Comparison of ENCODE assay signal across 8 cellular contexts in the genomic region with DNA sequence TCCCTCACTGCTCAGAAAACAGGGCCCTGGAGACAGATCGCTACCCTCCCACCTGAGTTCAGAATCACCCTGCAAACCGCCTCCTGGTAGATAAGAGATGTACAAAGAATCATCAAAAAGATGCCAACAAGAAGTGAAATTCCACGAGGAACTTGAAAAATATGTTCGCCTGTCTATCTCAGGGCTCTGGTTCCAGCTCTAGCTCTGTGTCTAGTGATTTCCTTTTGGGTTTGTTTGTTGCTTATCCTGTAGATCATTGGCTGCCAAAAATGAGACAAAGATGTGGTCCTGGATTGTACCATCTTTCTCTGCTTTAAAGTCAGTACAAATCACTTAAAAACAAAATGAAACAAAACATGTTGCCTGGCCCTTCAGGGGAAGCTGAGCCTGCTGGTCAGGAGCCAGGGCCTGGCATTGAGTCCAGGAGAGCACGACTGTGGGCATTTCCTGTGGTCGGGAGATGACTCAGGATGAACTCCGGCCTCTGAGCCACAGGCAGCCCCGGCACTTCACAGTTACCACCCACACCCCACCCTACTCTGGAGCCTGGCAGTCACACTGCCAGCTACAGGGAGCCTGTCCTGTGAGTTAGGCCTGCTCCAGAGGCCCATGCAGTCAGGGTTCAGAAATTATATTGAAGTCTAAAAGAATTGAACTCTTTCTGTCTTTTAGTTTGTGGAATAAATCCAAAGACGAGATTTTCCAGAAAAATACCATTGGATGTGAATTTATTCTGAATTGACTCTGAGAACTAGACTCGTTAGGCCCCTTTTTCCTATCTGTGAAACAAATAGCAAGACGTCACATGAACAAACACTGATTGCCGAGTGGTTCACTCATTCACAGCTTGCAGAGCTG. TPM values are rescaled to one million over a fixed set of nuclear protein-coding genes. Genes with fewer than 3 reads are reported as not detected.
DNase-seq lines count a peak whose midpoint lies in the region; ATAC-seq, FAIRE-seq and TF ChIP-seq lines count a peak whose summit lies in the region.

No MANE protein-coding gene starts in this region.

- no peak overlapping the region for H3K9ac ChIP-seq in GM12878 (ENCODE audit: control insufficient read depth, insufficient read depth, low read length)

- ATAC-seq in GM12878 (peak; percentile 67), HG03159 (IDR thresholded peaks at IDR 0.05; ENCODE audit: unreplicated experiment) (no peak)

- 0 out of 4 replicates have a peak, but pooled peaks of 1 of the 2 experiments have one; percentile 33 for TF ChIP-seq EP300 in GM12878 (IDR thresholded peaks at IDR 0.05; ENCODE audit: borderline replicate concordance in 1 of 2, control insufficient read depth in 1 of 2, low read depth in 2 of 2, low read length in 2 of 2)

- TF ChIP-seq CTCF in GM12878 (IDR thresholded peaks at IDR 0.05 in 2 of 3, conservative IDR thresholded peaks at IDR 0.05 in 1 of 3; ENCODE audit: control insufficient read depth in 2 of 3, extremely low read depth in 1 of 3, insufficient read depth in 1 of 3, low read depth in 3 of 3, low read length in 3 of 3) (no peak), GM13976 (IDR thresholded peaks at IDR 0.05; ENCODE audit: borderline replicate concordance, control extremely low read depth, extremely low read depth, insufficient read depth, missing control alignments) (no peak)

- TF ChIP-seq RAD21 in GM12878 (IDR thresholded peaks at IDR 0.05; ENCODE audit: insufficient read depth, low read depth, low read length): no peak

- peaks cover 2% of the 10 kb centered on the region; the same call in 2 of the 3 replicates for H3K9me3 ChIP-seq in GM12878 (replicated peaks; ENCODE audit: control insufficient read depth, insufficient read depth, low read length)

- H3K27me3 ChIP-seq in GM12878 (replicated peaks in 1 of 2; ENCODE audit: control insufficient read depth in 2 of 2, insufficient read depth in 2 of 2, low read length in 1 of 2): no peaks in the 10 kb centered on the region

- no peak for TF ChIP-seq POLR2A in GM12878 (IDR thresholded peaks at IDR 0.05; ENCODE audit: low read depth, low read length)

- no peak overlapping the region for H3K27ac ChIP-seq in GM12878 (ENCODE audit: control insufficient read depth, insufficient read depth)

- H3K4me3 ChIP-seq in GM12878: no peak overlapping the region

- WGBS in GM12878 (ENCODE audit: insufficient coverage, insufficient replicate concordance, low lambda C conversion rate, missing lambda C conversion rate): 51% methylated on average over 12 of the region's 12 CpGs

- DNase-seq in ELF-1 (ENCODE audit: low read depth, low spot score) (peak; percentile 30), HK-2 (ENCODE audit: unreplicated experiment) (peak; percentile 93), GM12878 (ENCODE audit: low read depth, low spot score) (peak; percentile 26), iris pigment epithelial cell (ENCODE audit: low read depth) (peak; percentile 89), GM13976 (ENCODE audit: low spot score) (no peak), NOMO-1 treated with dmso at 0.1 percent for 144 hours (lab: John Stamatoyannopoulos, UW; ENCODE audit: unreplicated experiment) (no peak)
- peak; percentile 52 for DNase-seq in stimulated activated CD8-positive, alpha-beta memory T cell treated with anti-CD3 and anti-CD28 coated beads, Interleukin-4, amount 100 ng/mL, for 48 hours

- POLR2A ChIA-PET in GM12878 (lab: Charles Lee): interaction anchor here (1.0 to 1.1 kb wide), 3 partner anchors 17 to 928 kb away, joined by 3 read pairs; no protein-coding TSS in a partner anchor

- intact Hi-C loops in GM12878 (cut with micrococcal nuclease; ENCODE audit: unreplicated experiment): loop anchor here (5.0 to 10.0 kb wide), 2 partner anchors 41 to 313 kb away; no protein-coding TSS in a partner anchor

- H3K4me1 ChIP-seq in GM12878 (ENCODE audit: control insufficient read depth, insufficient read depth, low read length): peaks cover 31% of the 10 kb centered on the region

- FAIRE-seq in GM12878 (lab: Jason Lieb, UNC): no peak

- no peaks in the 10 kb centered on the region; a peak in 1 of 4 replicates for H3K36me3 ChIP-seq in GM12878 (ENCODE audit: control insufficient read depth in 2 of 2, insufficient read depth in 2 of 2, low read length in 1 of 2)

- CTCF ChIA-PET in GM12878 (lab: Yijun Ruan, JAX): interaction anchor here (0.9 to 9.1 kb wide), 4 partner anchors 8 to 98 kb away, joined by 3 to 122 read pairs (median 4); no protein-coding TSS in a partner anchor

- H2AFZ ChIP-seq in GM12878 (ENCODE audit: control insufficient read depth, low read depth, low read length): peak overlapping the region; percentile 6; the same call in 1 of the 2 replicates

- RAD21 ChIA-PET in GM12878 (lab: Charles Lee; ENCODE audit: unreplicated experiment): interaction anchor here (0.9 to 4.6 kb wide), 3 partner anchors 98 to 313 kb away, joined by 3 to 51 read pairs (median 4); no protein-coding TSS in a partner anchor

- peak overlapping the region; percentile 21; the same call in 1 of the 2 replicates for H3K4me2 ChIP-seq in GM12878 (ENCODE audit: control insufficient read depth, insufficient read depth)

- no TSS peak for BruUV-seq in GM12878 (replicated peaks; lab: Mats Ljungman, UMichigan)

- no peaks in the 10 kb centered on the region for H3K79me2 ChIP-seq in GM12878 (ENCODE audit: control insufficient read depth, insufficient read depth, low read length)

- H4K20me1 ChIP-seq in GM12878 (ENCODE audit: control insufficient read depth, insufficient read depth): no peaks in the 10 kb centered on the region

- in situ Hi-C loops in GM12878 (cut with MboI) (no loop called here), GM13976 (cut with MboI; ENCODE audit: low sequenced_read_pairs, unreplicated experiment) (loop anchor here (10.0 kb wide), 1 partner anchor 103 kb away; no protein-coding TSS in a partner anchor)

- SMC1A ChIA-PET in GM12878 (lab: Charles Lee; ENCODE audit: uncharacterized antibody, unreplicated experiment): interaction anchor here (1.0 to 4.0 kb wide), 5 partner anchors 40 to 98 kb away, joined by 3 to 44 read pairs (median 6); no protein-coding TSS in a partner anchor

TF ChIP-seq in GM12878, 131 proteins besides CTCF, POLR2A, EP300 and RAD21 (continues in another document):
- TF ChIP-seq KAT2A (conservative IDR thresholded peaks at IDR 0.05; ENCODE audit: control insufficient read depth, low read depth, low read length): no peak
- peak in 1 of 2 experiments; percentile 57; a peak in 2 of 4 replicates for TF ChIP-seq IKZF2 (IDR thresholded peaks at IDR 0.05)
- no peak for TF ChIP-seq KDM1A (IDR thresholded peaks at IDR 0.05; ENCODE audit: borderline replicate concordance)
- TF ChIP-seq CHD2 (IDR thresholded peaks at IDR 0.05; ENCODE audit: borderline replicate concordance, low read depth, low read length): no peak
- TF ChIP-seq CBFB (IDR thresholded peaks at IDR 0.05; ENCODE audit: low read depth): no peak
- peak; percentile 28; the same call in 1 of the 2 replicates for TF ChIP-seq MTA2 (IDR thresholded peaks at IDR 0.05; ENCODE audit: low read depth)
- no peak for TF ChIP-seq SPI1 (IDR thresholded peaks at IDR 0.05; ENCODE audit: borderline replicate concordance, insufficient read depth, low read depth, low read length)
- TF ChIP-seq JUND (IDR thresholded peaks at IDR 0.05; ENCODE audit: low read depth, low read length): no peak
- TF ChIP-seq, protein P1, sequence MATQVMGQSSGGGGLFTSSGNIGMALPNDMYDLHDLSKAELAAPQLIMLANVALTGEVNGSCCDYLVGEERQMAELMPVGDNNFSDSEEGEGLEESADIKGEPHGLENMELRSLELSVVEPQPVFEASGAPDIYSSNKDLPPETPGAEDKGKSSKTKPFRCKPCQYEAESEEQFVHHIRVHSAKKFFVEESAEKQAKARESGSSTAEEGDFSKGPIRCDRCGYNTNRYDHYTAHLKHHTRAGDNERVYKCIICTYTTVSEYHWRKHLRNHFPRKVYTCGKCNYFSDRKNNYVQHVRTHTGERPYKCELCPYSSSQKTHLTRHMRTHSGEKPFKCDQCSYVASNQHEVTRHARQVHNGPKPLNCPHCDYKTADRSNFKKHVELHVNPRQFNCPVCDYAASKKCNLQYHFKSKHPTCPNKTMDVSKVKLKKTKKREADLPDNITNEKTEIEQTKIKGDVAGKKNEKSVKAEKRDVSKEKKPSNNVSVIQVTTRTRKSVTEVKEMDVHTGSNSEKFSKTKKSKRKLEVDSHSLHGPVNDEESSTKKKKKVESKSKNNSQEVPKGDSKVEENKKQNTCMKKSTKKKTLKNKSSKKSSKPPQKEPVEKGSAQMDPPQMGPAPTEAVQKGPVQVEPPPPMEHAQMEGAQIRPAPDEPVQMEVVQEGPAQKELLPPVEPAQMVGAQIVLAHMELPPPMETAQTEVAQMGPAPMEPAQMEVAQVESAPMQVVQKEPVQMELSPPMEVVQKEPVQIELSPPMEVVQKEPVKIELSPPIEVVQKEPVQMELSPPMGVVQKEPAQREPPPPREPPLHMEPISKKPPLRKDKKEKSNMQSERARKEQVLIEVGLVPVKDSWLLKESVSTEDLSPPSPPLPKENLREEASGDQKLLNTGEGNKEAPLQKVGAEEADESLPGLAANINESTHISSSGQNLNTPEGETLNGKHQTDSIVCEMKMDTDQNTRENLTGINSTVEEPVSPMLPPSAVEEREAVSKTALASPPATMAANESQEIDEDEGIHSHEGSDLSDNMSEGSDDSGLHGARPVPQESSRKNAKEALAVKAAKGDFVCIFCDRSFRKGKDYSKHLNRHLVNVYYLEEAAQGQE (IDR thresholded peaks at IDR 0.05; ENCODE audit: low read depth, low read length): no peak
- TF ChIP-seq BCL11A (IDR thresholded peaks at IDR 0.05; ENCODE audit: low read depth, low read length): no peak
- no peak for TF ChIP-seq RAD51 (IDR thresholded peaks at IDR 0.05)
- no peak for TF ChIP-seq SREBF2 (IDR thresholded peaks at IDR 0.05; ENCODE audit: low read length)
- no peak for TF ChIP-seq BRCA1 (IDR thresholded peaks at IDR 0.05; ENCODE audit: low read depth, low read length)

RNA-seq across cellular contexts. Expression of a gene that starts 8.0 kb away (rescaled TPM):
- not detected in 2 replicates for total RNA-seq in GM12878 (2013; cell fraction: nucleolus; rRNA removed)
- total RNA-seq in GM12878 (2014; rRNA removed): not detected in 2 replicates
- not detected in 2 replicates for total RNA-seq in GM12878 (2014; rRNA removed; fragmentation: Illumina TruSeq; extraction: Trizol)
- total RNA-seq in GM12878 (2021): not detected in 2 replicates
- not detected for polyA plus RNA-seq in GM12878 (2011; ENCODE audit: low read depth)
- polyA plus RNA-seq in GM12878 (2011; rRNA removed): 0.04 and 0.10 TPM in 2 replicates
- polyA plus RNA-seq in GM12878 (2011; cell fraction: cytosol; rRNA removed): 0.04 and 0.05 TPM in 2 replicates
- polyA plus RNA-seq in GM12878 (2011; cell fraction: nucleus; rRNA removed): 0.04 and 0.07 TPM in 2 replicates
- polyA plus RNA-seq in GM12878 (2012): not detected in 2 replicates
- polyA plus RNA-seq in GM12878 (2014; fragmentation: Illumina TruSeq; extraction: Trizol): not detected in 2 replicates
- polyA plus RNA-seq in GM12878 (2014; fragmentation: Nextera tagmentation; extraction: Ambion mirVana): not detected
- not detected in 2 replicates for polyA plus RNA-seq in GM12878 (2014; rRNA removed)
- not detected for polyA plus RNA-seq in GM12878 (2016; fragmentation: Nextera tagmentation; extraction: Ambion mirVana)
- polyA minus RNA-seq in GM12878 (2011; rRNA and poly(A)+ RNA removed): 0.07 TPM in 1 of 2 replicates, not detected in the other
- not detected in 2 replicates for polyA minus RNA-seq in GM12878 (2011; cell fraction: cytosol; rRNA and poly(A)+ RNA removed)
- polyA minus RNA-seq in GM12878 (2011; cell fraction: nucleus; rRNA and poly(A)+ RNA removed): not detected in 2 replicates

Comparison
In these comparisons a context has a peak if more than half of its experiments do, and no peak if none do; other contexts are left out.
1. DNase-seq: peak in ELF-1 (single experiment), HK-2 (single experiment), GM12878 (single experiment), iris pigment epithelial cell (single experiment) and stimulated activated CD8-positive, alpha-beta memory T cell treated with anti-CD3 and anti-CD28 coated beads, Interleukin-4, amount 100 ng/mL, for 48 hours (single experiment); none in GM13976 (single experiment) and NOMO-1 treated with dmso at 0.1 percent for 144 hours (single experiment).